1 cellular context compared by ENCODE assay signal in the genomic region with DNA sequence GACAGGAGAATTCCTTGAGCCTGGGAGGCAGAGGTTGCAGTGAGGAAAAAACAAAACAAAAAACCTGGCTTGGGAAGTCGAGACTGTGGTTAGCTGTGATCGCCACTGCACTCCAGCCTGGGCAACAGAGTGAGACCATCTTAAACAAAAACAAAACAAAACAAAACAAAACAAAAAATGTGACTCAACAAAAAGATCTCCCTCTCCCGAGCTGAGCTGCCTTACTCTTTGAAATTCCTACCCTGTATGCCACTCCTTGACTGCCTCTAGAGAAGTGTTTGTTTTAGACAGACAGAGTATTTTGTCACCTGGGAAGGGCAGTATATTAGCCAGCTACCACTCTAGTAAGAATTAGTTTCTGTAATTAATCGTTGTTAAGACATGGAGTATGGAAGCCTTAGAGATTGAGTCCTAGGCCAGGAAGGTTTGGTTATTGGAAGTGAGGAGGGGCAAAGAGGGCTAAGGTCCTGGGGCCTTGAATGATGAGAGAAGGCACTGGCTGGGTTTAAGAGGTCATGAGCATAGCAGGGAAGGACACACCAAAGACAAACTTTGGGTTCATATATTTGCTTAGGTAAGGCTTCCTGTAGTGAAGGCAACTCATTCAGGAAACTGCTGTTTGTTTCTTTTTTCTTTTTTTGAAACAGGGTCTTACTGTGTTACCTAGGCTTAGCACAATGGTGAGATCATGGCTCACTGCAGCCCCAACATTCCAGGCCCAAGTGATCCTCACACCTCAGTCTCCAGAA.
TF ChIP-seq lines count a peak whose summit lies in the region.

No MANE protein-coding gene starts in this region.

TF ChIP-seq in IMR-90, 13 proteins besides CTCF, POLR2A, EP300 and RAD21:
- TF ChIP-seq CHD1 (IDR thresholded peaks at IDR 0.05; ENCODE audit: low read depth, low read length) = no peak
- TF ChIP-seq BHLHE40 (IDR thresholded peaks at IDR 0.05; ENCODE audit: low read depth, low read length) = no peak
- no peak for TF ChIP-seq MAZ (IDR thresholded peaks at IDR 0.05; ENCODE audit: borderline replicate concordance, low read depth, low read length)
- TF ChIP-seq RCOR1 (IDR thresholded peaks at IDR 0.05; ENCODE audit: insufficient replicate concordance, low read length) = no peak
- no peak for TF ChIP-seq CEBPB (IDR thresholded peaks at IDR 0.05; ENCODE audit: low read depth, low read length)
- TF ChIP-seq MXI1 (IDR thresholded peaks at IDR 0.05; ENCODE audit: borderline replicate concordance, low read depth, low read length) = no peak
- no peak for TF ChIP-seq NFE2L2 (IDR thresholded peaks at IDR 0.05; ENCODE audit: low read depth, low read length)
- TF ChIP-seq SMC3 (IDR thresholded peaks at IDR 0.05; ENCODE audit: low read depth, low read length) = no peak
- no peak for TF ChIP-seq FOS (IDR thresholded peaks at IDR 0.05; ENCODE audit: low read depth, low read length)
- TF ChIP-seq MAFK (IDR thresholded peaks at IDR 0.05; ENCODE audit: low read depth, low read length) = no peak
- TF ChIP-seq, protein P1, sequence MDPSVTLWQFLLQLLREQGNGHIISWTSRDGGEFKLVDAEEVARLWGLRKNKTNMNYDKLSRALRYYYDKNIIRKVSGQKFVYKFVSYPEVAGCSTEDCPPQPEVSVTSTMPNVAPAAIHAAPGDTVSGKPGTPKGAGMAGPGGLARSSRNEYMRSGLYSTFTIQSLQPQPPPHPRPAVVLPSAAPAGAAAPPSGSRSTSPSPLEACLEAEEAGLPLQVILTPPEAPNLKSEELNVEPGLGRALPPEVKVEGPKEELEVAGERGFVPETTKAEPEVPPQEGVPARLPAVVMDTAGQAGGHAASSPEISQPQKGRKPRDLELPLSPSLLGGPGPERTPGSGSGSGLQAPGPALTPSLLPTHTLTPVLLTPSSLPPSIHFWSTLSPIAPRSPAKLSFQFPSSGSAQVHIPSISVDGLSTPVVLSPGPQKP (IDR thresholded peaks at IDR 0.05; ENCODE audit: borderline replicate concordance, low read depth, low read length) = no peak
- no peak for TF ChIP-seq RFX5 (IDR thresholded peaks at IDR 0.05; ENCODE audit: low read depth, low read length)
- TF ChIP-seq, protein P2, sequence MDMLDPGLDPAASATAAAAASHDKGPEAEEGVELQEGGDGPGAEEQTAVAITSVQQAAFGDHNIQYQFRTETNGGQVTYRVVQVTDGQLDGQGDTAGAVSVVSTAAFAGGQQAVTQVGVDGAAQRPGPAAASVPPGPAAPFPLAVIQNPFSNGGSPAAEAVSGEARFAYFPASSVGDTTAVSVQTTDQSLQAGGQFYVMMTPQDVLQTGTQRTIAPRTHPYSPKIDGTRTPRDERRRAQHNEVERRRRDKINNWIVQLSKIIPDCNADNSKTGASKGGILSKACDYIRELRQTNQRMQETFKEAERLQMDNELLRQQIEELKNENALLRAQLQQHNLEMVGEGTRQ (IDR thresholded peaks at IDR 0.05; ENCODE audit: low read depth, low read length) = no peak
